ENCODE assay signal across 22 cellular contexts in genomic region chr7:96157856-96158255, GRCh38.
"Had no signal": no experiment of that assay in that cellular context is flagged by ENCODE, and none has a peak within 500 bp of the region (broad histone marks: within the 10 kb centered on the region; RNA-seq: fewer than 3 reads in every experiment).

No MANE protein-coding gene starts in this region.

- H3K36me3 ChIP-seq: colonic mucosa had no signal

- H3K4me1 Mint-ChIP-seq: endodermal cell; memory B cell; naive thymus-derived CD4-positive, alpha-beta T cell had no signal

- H3K4me1 ChIP-seq: colonic mucosa, esophagus muscularis mucosa, gastrocnemius medialis, heart left ventricle, left lung, lower lobe of right lung had no signal

- H3K27me3 Mint-ChIP-seq: dendritic cell treated with granulocyte-macrophage colony-stimulating factor and Interleukin-4, amounts not matched to agents 40 ng/mL and 50 ng/mL, for 4 days; effector memory CD8-positive, alpha-beta T cell; memory B cell; naive thymus-derived CD4-positive, alpha-beta T cell had no signal

- H3K4me3 ChIP-seq: colonic mucosa, esophagus muscularis mucosa, gastrocnemius medialis, heart left ventricle, left lung, lower lobe of right lung had no signal

- H3K27me3 ChIP-seq: colonic mucosa, esophagus muscularis mucosa, gastrocnemius medialis, heart left ventricle, left lung had no signal

- DNase-seq: cerebellar nuclear complex; colonic mucosa; cortex of kidney; effector CD8-positive, alpha-beta T cell; effector memory CD8-positive, alpha-beta T cell; endodermal cell; foreskin fibroblast; foreskin melanocyte; gastrocnemius medialis; heart left ventricle; hippocampal formation; left cardiac atrium; left lung; left ventricle myocardium superior; lower lobe of right lung; mammary epithelial cell; mesendoderm; midbrain; naive thymus-derived CD4-positive, alpha-beta T cell had no signal

- H3K9me3 Mint-ChIP-seq: dendritic cell treated with granulocyte-macrophage colony-stimulating factor and Interleukin-4, amounts not matched to agents 40 ng/mL and 50 ng/mL, for 4 days; effector memory CD8-positive, alpha-beta T cell; endodermal cell; memory B cell had no signal

- H3K9me3 ChIP-seq: colonic mucosa, esophagus muscularis mucosa, gastrocnemius medialis, heart left ventricle, left lung, lower lobe of right lung had no signal

- ATAC-seq: effector memory CD8-positive, alpha-beta T cell; gastrocnemius medialis; heart left ventricle; left cardiac atrium; left lung; left ventricle myocardium superior; lower lobe of right lung; naive thymus-derived CD4-positive, alpha-beta T cell had no signal

- H3K27ac ChIP-seq: colonic mucosa, esophagus muscularis mucosa, gastrocnemius medialis, heart left ventricle, left lung, lower lobe of right lung had no signal

- H3K27ac Mint-ChIP-seq: dendritic cell treated with granulocyte-macrophage colony-stimulating factor and Interleukin-4, amounts not matched to agents 40 ng/mL and 50 ng/mL, for 4 days; effector memory CD8-positive, alpha-beta T cell; endodermal cell; memory B cell; naive thymus-derived CD4-positive, alpha-beta T cell had no signal

- H3K4me3 Mint-ChIP-seq: dendritic cell treated with granulocyte-macrophage colony-stimulating factor and Interleukin-4, amounts not matched to agents 40 ng/mL and 50 ng/mL, for 4 days; effector memory CD8-positive, alpha-beta T cell; endodermal cell; memory B cell; naive thymus-derived CD4-positive, alpha-beta T cell had no signal
